In the genomic region with DNA sequence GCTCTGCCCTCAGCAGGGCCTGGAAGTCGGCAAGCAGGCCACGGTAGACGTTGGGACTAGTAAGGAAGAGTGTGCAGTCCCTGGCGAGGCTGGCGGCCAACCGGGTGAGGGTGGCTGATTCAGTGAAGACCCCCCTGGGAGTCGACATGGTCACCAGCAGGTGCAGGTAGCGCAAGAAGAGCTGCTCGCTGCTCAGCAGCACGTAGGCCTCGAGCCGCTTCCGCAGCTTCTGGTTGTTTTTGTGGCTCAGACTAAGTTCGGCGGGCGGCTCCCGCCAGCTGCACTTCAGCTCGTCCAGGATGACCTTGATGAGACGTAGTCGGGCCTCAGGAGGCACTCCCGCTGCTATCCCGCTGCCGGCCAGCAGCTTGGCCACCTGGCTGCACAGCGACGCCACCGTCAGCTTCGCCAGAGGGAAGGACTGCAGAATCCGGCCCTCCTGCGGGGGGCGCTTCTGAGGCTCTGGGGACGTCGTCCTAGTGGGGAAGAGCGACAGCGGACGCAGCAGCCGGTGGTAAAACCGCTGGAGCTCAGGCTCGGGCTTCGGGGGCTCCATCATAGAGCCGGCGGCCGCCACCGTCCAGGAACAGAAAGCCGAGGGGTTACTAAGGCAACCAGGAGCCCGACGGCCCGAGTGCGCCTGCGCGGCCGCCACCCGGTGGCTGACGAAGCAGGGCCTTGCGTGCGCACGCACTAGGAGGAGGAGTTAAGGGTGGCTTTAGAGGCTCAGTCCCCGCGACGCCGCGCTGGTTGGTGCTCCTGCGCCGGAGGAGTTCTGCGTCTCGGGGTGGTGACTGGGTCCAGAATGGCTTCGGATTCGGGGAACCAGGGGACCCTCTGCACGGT, we compare ENCODE assay signal across 1 cellular context.
TF ChIP-seq lines count a peak whose summit lies in the region.

Gene CCDC87 (minus strand): TSS at position 607 of the 846 bp plus-strand sequence. CDS start 48 bp downstream, at position 559.
Gene CCS (plus strand): TSS at position 729 of the 846 bp plus-strand sequence. CDS start 77 bp downstream, at position 806.

TF ChIP-seq in GM12878, 131 proteins besides CTCF, POLR2A, EP300 and RAD21 (continued from another document and continues in another):
- TF ChIP-seq ZNF217 (IDR thresholded peaks at IDR 0.05) (no peak), HCFC1 (IDR thresholded peaks at IDR 0.05; ENCODE audit: low read length) (no peak; the same call in 1 of the 2 replicates), E2F4 (IDR thresholded peaks at IDR 0.05; ENCODE audit: low read depth, low read length) (no peak), ZNF622 (IDR thresholded peaks at IDR 0.05) (no peak), EGR1 (IDR thresholded peaks at IDR 0.05; ENCODE audit: borderline replicate concordance in 1 of 2, low read depth in 2 of 2, low read length in 2 of 2) (no peak), MEF2B (IDR thresholded peaks at IDR 0.05; ENCODE audit: partially characterized antibody, poor library complexity, severe bottlenecking) (no peak), PAX8 (IDR thresholded peaks at IDR 0.05) (no peak), HDAC6 (IDR thresholded peaks at IDR 0.05; ENCODE audit: unreplicated experiment) (peak; percentile 34), ZNF24 (IDR thresholded peaks at IDR 0.05) (no peak), RBBP5 (conservative IDR thresholded peaks at IDR 0.05) (no peak), POU2F2 (IDR thresholded peaks at IDR 0.05; ENCODE audit: borderline replicate concordance, low read depth, low read length) (peak; percentile 42; the same call in 1 of the 3 replicates), STAT3 (IDR thresholded peaks at IDR 0.05; ENCODE audit: low read depth, low read length) (no peak), MEF2A (IDR thresholded peaks at IDR 0.05; ENCODE audit: insufficient read depth, low read depth, low read length) (no peak), ZBED1 (IDR thresholded peaks at IDR 0.05; ENCODE audit: borderline replicate concordance) (no peak), SP1 (IDR thresholded peaks at IDR 0.05; ENCODE audit: low read depth, low read length) (no peak), BCL11A (IDR thresholded peaks at IDR 0.05; ENCODE audit: low read depth, low read length) (no peak), CHD1 (IDR thresholded peaks at IDR 0.05; ENCODE audit: low read depth, low read length) (no peak), MXI1 (IDR thresholded peaks at IDR 0.05; ENCODE audit: low read depth, low read length) (peak; percentile 90), NBN (IDR thresholded peaks at IDR 0.05) (peak; percentile 75), RFX5 (IDR thresholded peaks at IDR 0.05; ENCODE audit: low read depth, low read length) (no peak), TARDBP (IDR thresholded peaks at IDR 0.05; ENCODE audit: borderline replicate concordance) (no peak), TBL1XR1 (IDR thresholded peaks at IDR 0.05; ENCODE audit: low read depth, low read length) (no peak), GATAD2B (conservative IDR thresholded peaks at IDR 0.05; ENCODE audit: low read depth) (no peak), SREBF2 (IDR thresholded peaks at IDR 0.05; ENCODE audit: low read length) (no peak), BCLAF1 (IDR thresholded peaks at IDR 0.05) (no peak), SIX5 (IDR thresholded peaks at IDR 0.05; ENCODE audit: low read depth, low read length, severe bottlenecking) (no peak), RUNX3 (IDR thresholded peaks at IDR 0.05; ENCODE audit: low read length) (no peak)
- TF ChIP-seq, protein P1, sequence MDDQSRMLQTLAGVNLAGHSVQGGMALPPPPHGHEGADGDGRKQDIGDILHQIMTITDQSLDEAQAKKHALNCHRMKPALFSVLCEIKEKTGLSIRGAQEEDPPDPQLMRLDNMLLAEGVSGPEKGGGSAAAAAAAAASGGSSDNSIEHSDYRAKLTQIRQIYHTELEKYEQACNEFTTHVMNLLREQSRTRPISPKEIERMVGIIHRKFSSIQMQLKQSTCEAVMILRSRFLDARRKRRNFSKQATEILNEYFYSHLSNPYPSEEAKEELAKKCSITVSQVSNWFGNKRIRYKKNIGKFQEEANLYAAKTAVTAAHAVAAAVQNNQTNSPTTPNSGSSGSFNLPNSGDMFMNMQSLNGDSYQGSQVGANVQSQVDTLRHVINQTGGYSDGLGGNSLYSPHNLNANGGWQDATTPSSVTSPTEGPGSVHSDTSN (IDR thresholded peaks at IDR 0.05; ENCODE audit: insufficient replicate concordance, low read depth, low read length), result no peak
- TF ChIP-seq, protein P2, sequence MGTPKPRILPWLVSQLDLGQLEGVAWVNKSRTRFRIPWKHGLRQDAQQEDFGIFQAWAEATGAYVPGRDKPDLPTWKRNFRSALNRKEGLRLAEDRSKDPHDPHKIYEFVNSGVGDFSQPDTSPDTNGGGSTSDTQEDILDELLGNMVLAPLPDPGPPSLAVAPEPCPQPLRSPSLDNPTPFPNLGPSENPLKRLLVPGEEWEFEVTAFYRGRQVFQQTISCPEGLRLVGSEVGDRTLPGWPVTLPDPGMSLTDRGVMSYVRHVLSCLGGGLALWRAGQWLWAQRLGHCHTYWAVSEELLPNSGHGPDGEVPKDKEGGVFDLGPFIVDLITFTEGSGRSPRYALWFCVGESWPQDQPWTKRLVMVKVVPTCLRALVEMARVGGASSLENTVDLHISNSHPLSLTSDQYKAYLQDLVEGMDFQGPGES (IDR thresholded peaks at IDR 0.05), result no peak
- TF ChIP-seq, protein P3, sequence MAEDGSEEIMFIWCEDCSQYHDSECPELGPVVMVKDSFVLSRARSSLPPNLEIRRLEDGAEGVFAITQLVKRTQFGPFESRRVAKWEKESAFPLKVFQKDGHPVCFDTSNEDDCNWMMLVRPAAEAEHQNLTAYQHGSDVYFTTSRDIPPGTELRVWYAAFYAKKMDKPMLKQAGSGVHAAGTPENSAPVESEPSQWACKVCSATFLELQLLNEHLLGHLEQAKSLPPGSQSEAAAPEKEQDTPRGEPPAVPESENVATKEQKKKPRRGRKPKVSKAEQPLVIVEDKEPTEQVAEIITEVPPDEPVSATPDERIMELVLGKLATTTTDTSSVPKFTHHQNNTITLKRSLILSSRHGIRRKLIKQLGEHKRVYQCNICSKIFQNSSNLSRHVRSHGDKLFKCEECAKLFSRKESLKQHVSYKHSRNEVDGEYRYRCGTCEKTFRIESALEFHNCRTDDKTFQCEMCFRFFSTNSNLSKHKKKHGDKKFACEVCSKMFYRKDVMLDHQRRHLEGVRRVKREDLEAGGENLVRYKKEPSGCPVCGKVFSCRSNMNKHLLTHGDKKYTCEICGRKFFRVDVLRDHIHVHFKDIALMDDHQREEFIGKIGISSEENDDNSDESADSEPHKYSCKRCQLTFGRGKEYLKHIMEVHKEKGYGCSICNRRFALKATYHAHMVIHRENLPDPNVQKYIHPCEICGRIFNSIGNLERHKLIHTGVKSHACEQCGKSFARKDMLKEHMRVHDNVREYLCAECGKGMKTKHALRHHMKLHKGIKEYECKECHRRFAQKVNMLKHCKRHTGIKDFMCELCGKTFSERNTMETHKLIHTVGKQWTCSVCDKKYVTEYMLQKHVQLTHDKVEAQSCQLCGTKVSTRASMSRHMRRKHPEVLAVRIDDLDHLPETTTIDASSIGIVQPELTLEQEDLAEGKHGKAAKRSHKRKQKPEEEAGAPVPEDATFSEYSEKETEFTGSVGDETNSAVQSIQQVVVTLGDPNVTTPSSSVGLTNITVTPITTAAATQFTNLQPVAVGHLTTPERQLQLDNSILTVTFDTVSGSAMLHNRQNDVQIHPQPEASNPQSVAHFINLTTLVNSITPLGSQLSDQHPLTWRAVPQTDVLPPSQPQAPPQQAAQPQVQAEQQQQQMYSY (CRISPR knock-in tag; IDR thresholded peaks at IDR 0.05), result no peak
- TF ChIP-seq, protein P4, sequence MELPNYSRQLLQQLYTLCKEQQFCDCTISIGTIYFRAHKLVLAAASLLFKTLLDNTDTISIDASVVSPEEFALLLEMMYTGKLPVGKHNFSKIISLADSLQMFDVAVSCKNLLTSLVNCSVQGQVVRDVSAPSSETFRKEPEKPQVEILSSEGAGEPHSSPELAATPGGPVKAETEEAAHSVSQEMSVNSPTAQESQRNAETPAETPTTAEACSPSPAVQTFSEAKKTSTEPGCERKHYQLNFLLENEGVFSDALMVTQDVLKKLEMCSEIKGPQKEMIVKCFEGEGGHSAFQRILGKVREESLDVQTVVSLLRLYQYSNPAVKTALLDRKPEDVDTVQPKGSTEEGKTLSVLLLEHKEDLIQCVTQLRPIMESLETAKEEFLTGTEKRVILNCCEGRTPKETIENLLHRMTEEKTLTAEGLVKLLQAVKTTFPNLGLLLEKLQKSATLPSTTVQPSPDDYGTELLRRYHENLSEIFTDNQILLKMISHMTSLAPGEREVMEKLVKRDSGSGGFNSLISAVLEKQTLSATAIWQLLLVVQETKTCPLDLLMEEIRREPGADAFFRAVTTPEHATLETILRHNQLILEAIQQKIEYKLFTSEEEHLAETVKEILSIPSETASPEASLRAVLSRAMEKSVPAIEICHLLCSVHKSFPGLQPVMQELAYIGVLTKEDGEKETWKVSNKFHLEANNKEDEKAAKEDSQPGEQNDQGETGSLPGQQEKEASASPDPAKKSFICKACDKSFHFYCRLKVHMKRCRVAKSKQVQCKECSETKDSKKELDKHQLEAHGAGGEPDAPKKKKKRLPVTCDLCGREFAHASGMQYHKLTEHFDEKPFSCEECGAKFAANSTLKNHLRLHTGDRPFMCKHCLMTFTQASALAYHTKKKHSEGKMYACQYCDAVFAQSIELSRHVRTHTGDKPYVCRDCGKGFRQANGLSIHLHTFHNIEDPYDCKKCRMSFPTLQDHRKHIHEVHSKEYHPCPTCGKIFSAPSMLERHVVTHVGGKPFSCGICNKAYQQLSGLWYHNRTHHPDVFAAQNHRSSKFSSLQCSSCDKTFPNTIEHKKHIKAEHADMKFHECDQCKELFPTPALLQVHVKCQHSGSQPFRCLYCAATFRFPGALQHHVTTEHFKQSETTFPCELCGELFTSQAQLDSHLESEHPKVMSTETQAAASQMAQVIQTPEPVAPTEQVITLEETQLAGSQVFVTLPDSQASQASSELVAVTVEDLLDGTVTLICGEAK (IDR thresholded peaks at IDR 0.05; ENCODE audit: borderline replicate concordance), result no peak
- TF ChIP-seq, protein P5, sequence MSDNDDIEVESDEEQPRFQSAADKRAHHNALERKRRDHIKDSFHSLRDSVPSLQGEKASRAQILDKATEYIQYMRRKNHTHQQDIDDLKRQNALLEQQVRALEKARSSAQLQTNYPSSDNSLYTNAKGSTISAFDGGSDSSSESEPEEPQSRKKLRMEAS (IDR thresholded peaks at IDR 0.05; ENCODE audit: low read depth, low read length), result no peak; the same call in 1 of the 2 replicates
- TF ChIP-seq, protein P6, sequence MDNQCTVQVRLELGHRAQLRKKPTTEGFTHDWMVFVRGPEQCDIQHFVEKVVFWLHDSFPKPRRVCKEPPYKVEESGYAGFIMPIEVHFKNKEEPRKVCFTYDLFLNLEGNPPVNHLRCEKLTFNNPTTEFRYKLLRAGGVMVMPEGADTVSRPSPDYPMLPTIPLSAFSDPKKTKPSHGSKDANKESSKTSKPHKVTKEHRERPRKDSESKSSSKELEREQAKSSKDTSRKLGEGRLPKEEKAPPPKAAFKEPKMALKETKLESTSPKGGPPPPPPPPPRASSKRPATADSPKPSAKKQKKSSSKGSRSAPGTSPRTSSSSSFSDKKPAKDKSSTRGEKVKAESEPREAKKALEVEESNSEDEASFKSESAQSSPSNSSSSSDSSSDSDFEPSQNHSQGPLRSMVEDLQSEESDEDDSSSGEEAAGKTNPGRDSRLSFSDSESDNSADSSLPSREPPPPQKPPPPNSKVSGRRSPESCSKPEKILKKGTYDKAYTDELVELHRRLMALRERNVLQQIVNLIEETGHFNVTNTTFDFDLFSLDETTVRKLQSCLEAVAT (IDR thresholded peaks at IDR 0.05), result peak; percentile 60; the same call in 1 of the 2 replicates
- TF ChIP-seq, protein P7, sequence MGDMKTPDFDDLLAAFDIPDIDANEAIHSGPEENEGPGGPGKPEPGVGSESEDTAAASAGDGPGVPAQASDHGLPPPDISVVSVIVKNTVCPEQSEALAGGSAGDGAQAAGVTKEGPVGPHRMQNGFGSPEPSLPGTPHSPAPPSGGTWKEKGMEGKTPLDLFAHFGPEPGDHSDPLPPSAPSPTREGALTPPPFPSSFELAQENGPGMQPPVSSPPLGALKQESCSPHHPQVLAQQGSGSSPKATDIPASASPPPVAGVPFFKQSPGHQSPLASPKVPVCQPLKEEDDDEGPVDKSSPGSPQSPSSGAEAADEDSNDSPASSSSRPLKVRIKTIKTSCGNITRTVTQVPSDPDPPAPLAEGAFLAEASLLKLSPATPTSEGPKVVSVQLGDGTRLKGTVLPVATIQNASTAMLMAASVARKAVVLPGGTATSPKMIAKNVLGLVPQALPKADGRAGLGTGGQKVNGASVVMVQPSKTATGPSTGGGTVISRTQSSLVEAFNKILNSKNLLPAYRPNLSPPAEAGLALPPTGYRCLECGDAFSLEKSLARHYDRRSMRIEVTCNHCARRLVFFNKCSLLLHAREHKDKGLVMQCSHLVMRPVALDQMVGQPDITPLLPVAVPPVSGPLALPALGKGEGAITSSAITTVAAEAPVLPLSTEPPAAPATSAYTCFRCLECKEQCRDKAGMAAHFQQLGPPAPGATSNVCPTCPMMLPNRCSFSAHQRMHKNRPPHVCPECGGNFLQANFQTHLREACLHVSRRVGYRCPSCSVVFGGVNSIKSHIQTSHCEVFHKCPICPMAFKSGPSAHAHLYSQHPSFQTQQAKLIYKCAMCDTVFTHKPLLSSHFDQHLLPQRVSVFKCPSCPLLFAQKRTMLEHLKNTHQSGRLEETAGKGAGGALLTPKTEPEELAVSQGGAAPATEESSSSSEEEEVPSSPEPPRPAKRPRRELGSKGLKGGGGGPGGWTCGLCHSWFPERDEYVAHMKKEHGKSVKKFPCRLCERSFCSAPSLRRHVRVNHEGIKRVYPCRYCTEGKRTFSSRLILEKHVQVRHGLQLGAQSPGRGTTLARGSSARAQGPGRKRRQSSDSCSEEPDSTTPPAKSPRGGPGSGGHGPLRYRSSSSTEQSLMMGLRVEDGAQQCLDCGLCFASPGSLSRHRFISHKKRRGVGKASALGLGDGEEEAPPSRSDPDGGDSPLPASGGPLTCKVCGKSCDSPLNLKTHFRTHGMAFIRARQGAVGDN (IDR thresholded peaks at IDR 0.05), result peak; percentile 80
